1 cellular context compared by ENCODE assay signal in genomic region chr7:142298631-142299030, GRCh38.
TF ChIP-seq lines count a peak whose summit lies in the region.

No MANE protein-coding gene starts in this region.

TF ChIP-seq in H1, 55 proteins besides CTCF, POLR2A, EP300 and RAD21:
- no peak for TF ChIP-seq USF2 (IDR thresholded peaks at IDR 0.05; ENCODE audit: low read length)
- no peak for TF ChIP-seq BCL11A (IDR thresholded peaks at IDR 0.05; ENCODE audit: low read depth in 2 of 2, low read length in 2 of 2)
- no peak for TF ChIP-seq JUN (IDR thresholded peaks at IDR 0.05; ENCODE audit: low read depth, low read length)
- no peak for TF ChIP-seq NANOG (IDR thresholded peaks at IDR 0.05; ENCODE audit: insufficient read depth, low read depth, low read length, poor library complexity, severe bottlenecking)
- TF ChIP-seq YY1 (IDR thresholded peaks at IDR 0.05; ENCODE audit: low read depth, low read length), result no peak
- TF ChIP-seq TCF12 (IDR thresholded peaks at IDR 0.05; ENCODE audit: low read depth, low read length), result no peak
- no peak for TF ChIP-seq SIRT6 (IDR thresholded peaks at IDR 0.05; ENCODE audit: low read length)
- no peak for TF ChIP-seq ATF2 (IDR thresholded peaks at IDR 0.05; ENCODE audit: low read length)
- TF ChIP-seq TEAD4 (IDR thresholded peaks at IDR 0.05; ENCODE audit: low read depth, low read length), result no peak
- no peak for TF ChIP-seq HDAC6 (IDR thresholded peaks at IDR 0.05; ENCODE audit: low read depth, low read length)
- no peak for TF ChIP-seq JUND (IDR thresholded peaks at IDR 0.05; ENCODE audit: low read length)
- no peak for TF ChIP-seq SAP30 (IDR thresholded peaks at IDR 0.05; ENCODE audit: insufficient read depth, insufficient replicate concordance, low read length)
- TF ChIP-seq PHF8 (conservative IDR thresholded peaks at IDR 0.05; ENCODE audit: low read depth, low read length), result no peak
- TF ChIP-seq, protein P1, sequence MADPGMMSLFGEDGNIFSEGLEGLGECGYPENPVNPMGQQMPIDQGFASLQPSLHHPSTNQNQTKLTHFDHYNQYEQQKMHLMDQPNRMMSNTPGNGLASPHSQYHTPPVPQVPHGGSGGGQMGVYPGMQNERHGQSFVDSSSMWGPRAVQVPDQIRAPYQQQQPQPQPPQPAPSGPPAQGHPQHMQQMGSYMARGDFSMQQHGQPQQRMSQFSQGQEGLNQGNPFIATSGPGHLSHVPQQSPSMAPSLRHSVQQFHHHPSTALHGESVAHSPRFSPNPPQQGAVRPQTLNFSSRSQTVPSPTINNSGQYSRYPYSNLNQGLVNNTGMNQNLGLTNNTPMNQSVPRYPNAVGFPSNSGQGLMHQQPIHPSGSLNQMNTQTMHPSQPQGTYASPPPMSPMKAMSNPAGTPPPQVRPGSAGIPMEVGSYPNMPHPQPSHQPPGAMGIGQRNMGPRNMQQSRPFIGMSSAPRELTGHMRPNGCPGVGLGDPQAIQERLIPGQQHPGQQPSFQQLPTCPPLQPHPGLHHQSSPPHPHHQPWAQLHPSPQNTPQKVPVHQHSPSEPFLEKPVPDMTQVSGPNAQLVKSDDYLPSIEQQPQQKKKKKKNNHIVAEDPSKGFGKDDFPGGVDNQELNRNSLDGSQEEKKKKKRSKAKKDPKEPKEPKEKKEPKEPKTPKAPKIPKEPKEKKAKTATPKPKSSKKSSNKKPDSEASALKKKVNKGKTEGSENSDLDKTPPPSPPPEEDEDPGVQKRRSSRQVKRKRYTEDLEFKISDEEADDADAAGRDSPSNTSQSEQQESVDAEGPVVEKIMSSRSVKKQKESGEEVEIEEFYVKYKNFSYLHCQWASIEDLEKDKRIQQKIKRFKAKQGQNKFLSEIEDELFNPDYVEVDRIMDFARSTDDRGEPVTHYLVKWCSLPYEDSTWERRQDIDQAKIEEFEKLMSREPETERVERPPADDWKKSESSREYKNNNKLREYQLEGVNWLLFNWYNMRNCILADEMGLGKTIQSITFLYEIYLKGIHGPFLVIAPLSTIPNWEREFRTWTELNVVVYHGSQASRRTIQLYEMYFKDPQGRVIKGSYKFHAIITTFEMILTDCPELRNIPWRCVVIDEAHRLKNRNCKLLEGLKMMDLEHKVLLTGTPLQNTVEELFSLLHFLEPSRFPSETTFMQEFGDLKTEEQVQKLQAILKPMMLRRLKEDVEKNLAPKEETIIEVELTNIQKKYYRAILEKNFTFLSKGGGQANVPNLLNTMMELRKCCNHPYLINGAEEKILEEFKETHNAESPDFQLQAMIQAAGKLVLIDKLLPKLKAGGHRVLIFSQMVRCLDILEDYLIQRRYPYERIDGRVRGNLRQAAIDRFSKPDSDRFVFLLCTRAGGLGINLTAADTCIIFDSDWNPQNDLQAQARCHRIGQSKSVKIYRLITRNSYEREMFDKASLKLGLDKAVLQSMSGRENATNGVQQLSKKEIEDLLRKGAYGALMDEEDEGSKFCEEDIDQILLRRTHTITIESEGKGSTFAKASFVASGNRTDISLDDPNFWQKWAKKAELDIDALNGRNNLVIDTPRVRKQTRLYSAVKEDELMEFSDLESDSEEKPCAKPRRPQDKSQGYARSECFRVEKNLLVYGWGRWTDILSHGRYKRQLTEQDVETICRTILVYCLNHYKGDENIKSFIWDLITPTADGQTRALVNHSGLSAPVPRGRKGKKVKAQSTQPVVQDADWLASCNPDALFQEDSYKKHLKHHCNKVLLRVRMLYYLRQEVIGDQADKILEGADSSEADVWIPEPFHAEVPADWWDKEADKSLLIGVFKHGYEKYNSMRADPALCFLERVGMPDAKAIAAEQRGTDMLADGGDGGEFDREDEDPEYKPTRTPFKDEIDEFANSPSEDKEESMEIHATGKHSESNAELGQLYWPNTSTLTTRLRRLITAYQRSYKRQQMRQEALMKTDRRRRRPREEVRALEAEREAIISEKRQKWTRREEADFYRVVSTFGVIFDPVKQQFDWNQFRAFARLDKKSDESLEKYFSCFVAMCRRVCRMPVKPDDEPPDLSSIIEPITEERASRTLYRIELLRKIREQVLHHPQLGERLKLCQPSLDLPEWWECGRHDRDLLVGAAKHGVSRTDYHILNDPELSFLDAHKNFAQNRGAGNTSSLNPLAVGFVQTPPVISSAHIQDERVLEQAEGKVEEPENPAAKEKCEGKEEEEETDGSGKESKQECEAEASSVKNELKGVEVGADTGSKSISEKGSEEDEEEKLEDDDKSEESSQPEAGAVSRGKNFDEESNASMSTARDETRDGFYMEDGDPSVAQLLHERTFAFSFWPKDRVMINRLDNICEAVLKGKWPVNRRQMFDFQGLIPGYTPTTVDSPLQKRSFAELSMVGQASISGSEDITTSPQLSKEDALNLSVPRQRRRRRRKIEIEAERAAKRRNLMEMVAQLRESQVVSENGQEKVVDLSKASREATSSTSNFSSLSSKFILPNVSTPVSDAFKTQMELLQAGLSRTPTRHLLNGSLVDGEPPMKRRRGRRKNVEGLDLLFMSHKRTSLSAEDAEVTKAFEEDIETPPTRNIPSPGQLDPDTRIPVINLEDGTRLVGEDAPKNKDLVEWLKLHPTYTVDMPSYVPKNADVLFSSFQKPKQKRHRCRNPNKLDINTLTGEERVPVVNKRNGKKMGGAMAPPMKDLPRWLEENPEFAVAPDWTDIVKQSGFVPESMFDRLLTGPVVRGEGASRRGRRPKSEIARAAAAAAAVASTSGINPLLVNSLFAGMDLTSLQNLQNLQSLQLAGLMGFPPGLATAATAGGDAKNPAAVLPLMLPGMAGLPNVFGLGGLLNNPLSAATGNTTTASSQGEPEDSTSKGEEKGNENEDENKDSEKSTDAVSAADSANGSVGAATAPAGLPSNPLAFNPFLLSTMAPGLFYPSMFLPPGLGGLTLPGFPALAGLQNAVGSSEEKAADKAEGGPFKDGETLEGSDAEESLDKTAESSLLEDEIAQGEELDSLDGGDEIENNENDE (IDR thresholded peaks at IDR 0.05; ENCODE audit: insufficient replicate concordance, low read length), result no peak
- TF ChIP-seq TBP (IDR thresholded peaks at IDR 0.05; ENCODE audit: low read depth, low read length), result no peak
- no peak for TF ChIP-seq TAF1 (IDR thresholded peaks at IDR 0.05; ENCODE audit: low read depth, low read length)
- no peak for TF ChIP-seq POU5F1 (IDR thresholded peaks at IDR 0.05; ENCODE audit: low read depth, low read length)
- TF ChIP-seq CREB1 (IDR thresholded peaks at IDR 0.05), result no peak
- TF ChIP-seq, protein P2, sequence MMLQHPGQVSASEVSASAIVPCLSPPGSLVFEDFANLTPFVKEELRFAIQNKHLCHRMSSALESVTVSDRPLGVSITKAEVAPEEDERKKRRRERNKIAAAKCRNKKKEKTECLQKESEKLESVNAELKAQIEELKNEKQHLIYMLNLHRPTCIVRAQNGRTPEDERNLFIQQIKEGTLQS (IDR thresholded peaks at IDR 0.05; ENCODE audit: insufficient read depth, low read depth, low read length), result no peak
